ENCODE assay signal across 6 cellular contexts in the genomic region with DNA sequence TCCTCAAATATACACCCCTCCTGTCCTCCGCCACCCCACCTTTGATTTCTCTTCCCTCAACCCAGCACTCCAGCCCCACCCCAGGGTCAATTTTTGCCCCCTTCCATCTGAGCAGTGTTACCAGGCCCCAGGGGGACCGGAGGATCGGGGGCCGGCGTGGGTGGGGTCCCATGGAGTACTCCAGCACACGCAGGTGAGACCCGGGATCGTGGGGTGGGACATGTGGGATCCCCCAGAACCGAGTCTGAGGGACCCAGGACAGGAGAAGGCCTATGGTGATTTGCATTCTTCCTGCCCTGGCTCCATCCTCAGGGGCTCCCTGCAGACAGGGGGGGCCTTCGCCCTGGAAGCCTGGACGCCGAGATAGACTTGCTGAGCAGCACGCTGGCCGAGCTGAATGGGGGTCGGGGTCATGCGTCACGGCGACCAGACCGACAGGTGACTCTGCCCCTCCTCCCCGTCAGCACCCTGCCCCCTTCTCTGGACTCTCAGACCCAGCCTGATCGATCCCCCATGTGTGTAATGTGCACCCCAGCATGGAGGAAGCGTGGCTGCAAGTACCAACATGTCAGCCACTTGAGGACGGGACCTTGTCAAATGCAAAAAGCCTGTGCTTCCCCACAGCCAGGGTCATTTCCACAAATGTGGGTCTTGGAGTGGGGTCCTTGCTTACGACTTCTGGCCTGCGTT.
A peak's percentile ranks its signal among the peaks of the same experiment; 100 is the strongest.
DNase-seq lines count a peak whose midpoint lies in the region; ATAC-seq and TF ChIP-seq lines count a peak whose summit lies in the region.

No MANE protein-coding gene starts in this region.

- peak overlapping the region; percentile 57 for H2AFZ ChIP-seq in SU-DHL-6 (ENCODE audit: low read depth, low read length, severe bottlenecking)

- H3K4me3 ChIP-seq in BLaER1 treated with 17β-estradiol and CSF1 and Interleukin-3, amounts not matched to agents 10 nM and 100 nM = peak overlapping the region; percentile 76 to 99 (median 95)
- peak overlapping the region; percentile 55 for H3K4me3 ChIP-seq in SU-DHL-6 (ENCODE audit: insufficient read depth, low read length, poor library complexity, severe bottlenecking)

- DNase-seq in kidney tubule cell (ENCODE audit: low spot score) = peak; percentile 29
- no peak for DNase-seq in stimulated activated CD8-positive, alpha-beta memory T cell treated with anti-CD3 and anti-CD28 coated beads, Interleukin-4, amount 100 ng/mL, for 48 hours
- DNase-seq in NCI-H446 treated with DMSO at 0.1 percent for 48 hours (lab: John Stamatoyannopoulos, UW) = no peak

- H3K9me3 ChIP-seq in BLaER1 treated with 17β-estradiol and CSF1 and Interleukin-3, amounts not matched to agents 10 nM and 100 nM (replicated peaks in 1 of 11) = no peaks in the 10 kb centered on the region
- H3K9me3 ChIP-seq in SU-DHL-6 (ENCODE audit: insufficient read depth, low read length) = no peaks in the 10 kb centered on the region

- peak overlapping the region; percentile 93 to 99 (median 98) for H3K4me2 ChIP-seq in BLaER1 treated with 17β-estradiol and CSF1 and Interleukin-3, amounts not matched to agents 10 nM and 100 nM
- peak overlapping the region; percentile 56 for H3K4me2 ChIP-seq in SU-DHL-6 (ENCODE audit: low read depth, low read length, poor library complexity, severe bottlenecking)

- no peaks in the 10 kb centered on the region for H3K9me2 ChIP-seq in SU-DHL-6 (replicated peaks; ENCODE audit: insufficient read depth, low read length)

- H3K36me3 ChIP-seq in BLaER1 treated with 17β-estradiol and CSF1 and Interleukin-3, amounts not matched to agents 10 nM and 100 nM = peaks cover 33 to 61% (median 52%) of the 10 kb centered on the region in 11 experiments
- no peaks in the 10 kb centered on the region for H3K36me3 ChIP-seq in SU-DHL-6 (ENCODE audit: low read length)

- 0 out of 2 replicates have a peak, but pooled peaks cover 8% of the 10 kb centered on the region for H3F3A ChIP-seq in SU-DHL-6 (ENCODE audit: insufficient read depth)

- H3K79me2 ChIP-seq in SU-DHL-6 (ENCODE audit: insufficient read depth, low read length) = no peaks in the 10 kb centered on the region

- no peak for ATAC-seq in HG02938 (IDR thresholded peaks at IDR 0.05; ENCODE audit: unreplicated experiment)

- TF ChIP-seq CTCF in SU-DHL-6 (IDR thresholded peaks at IDR 0.05; ENCODE audit: insufficient read depth, low read length, poor library complexity, severe bottlenecking) = no peak

- H4K20me1 ChIP-seq in BLaER1 treated with 17β-estradiol and CSF1 and Interleukin-3, amounts not matched to agents 10 nM and 100 nM = peaks cover 0 to 16% (median 5%) of the 10 kb centered on the region in 11 experiments; a peak in 8 of 22 replicates
- H4K20me1 ChIP-seq in SU-DHL-6 (ENCODE audit: low read depth, low read length) = no peaks in the 10 kb centered on the region

- H3K27ac ChIP-seq in BLaER1 treated with 17β-estradiol and CSF1 and Interleukin-3, amounts not matched to agents 10 nM and 100 nM = peak overlapping the region; percentile 87 to 98 (median 95)
- H3K27ac ChIP-seq in SU-DHL-6 (ENCODE audit: low read depth, low read length) = peak overlapping the region; percentile 49

- peak overlapping the region; percentile 88 to 99 (median 96) for H3K9ac ChIP-seq in BLaER1 treated with 17β-estradiol and CSF1 and Interleukin-3, amounts not matched to agents 10 nM and 100 nM
- peak overlapping the region; percentile 72 for H3K9ac ChIP-seq in SU-DHL-6 (ENCODE audit: low read length)

- no peaks in the 10 kb centered on the region for H3K27me3 ChIP-seq in BLaER1 treated with 17β-estradiol and CSF1 and Interleukin-3, amounts not matched to agents 10 nM and 100 nM
- H3K27me3 ChIP-seq in SU-DHL-6 (ENCODE audit: low read length) = no peaks in the 10 kb centered on the region

- H3K4me1 ChIP-seq in BLaER1 treated with 17β-estradiol and CSF1 and Interleukin-3, amounts not matched to agents 10 nM and 100 nM = peaks cover 56 to 74% (median 68%) of the 10 kb centered on the region in 10 experiments
